In the genomic region with DNA sequence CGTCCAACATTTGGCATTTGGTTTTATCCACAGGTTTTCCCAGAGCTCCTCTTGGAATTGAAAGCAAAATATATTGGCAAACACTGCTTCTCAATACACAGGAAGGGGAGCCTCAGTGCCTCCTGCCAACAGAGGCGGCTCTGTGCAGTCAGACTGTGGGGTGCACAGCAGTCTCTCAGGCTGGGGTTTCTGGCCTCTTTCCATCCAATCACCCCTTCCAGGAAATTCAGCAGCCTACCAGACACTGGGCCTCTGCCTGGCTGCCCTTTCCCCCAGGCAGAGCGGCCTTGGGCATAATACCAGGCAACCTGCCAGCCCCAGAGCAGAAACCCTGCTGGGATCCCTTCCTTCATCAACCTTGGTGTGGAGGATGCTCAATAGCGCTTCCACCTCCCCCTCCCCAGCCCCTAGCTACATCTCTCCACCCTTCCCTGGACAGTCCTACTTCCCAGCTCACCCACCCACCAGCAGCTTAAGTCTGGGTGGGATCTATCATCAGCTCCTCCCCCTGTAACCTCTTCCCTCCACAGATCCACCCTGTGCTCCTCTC, we compare ENCODE assay signal across 1 cellular context.
TF ChIP-seq lines count a peak whose summit lies in the region.

No MANE protein-coding gene starts in this region.

TF ChIP-seq in HepG2, 621 proteins besides CTCF, POLR2A, EP300 and RAD21:
- TF ChIP-seq REXO4 (CRISPR knock-in tag; IDR thresholded peaks at IDR 0.05; ENCODE audit: borderline replicate concordance) (no peak), ZBTB8A (CRISPR knock-in tag; IDR thresholded peaks at IDR 0.05; ENCODE audit: borderline replicate concordance, low read depth) (no peak), KLF12 (CRISPR knock-in tag; IDR thresholded peaks at IDR 0.05; ENCODE audit: borderline replicate concordance) (no peak), NR2F1 (CRISPR knock-in tag; IDR thresholded peaks at IDR 0.05) (no peak), RBM22 (optimal IDR thresholded peaks at IDR 0.05; ENCODE audit: low read length) (peak; percentile 23)
- TF ChIP-seq, protein P1, sequence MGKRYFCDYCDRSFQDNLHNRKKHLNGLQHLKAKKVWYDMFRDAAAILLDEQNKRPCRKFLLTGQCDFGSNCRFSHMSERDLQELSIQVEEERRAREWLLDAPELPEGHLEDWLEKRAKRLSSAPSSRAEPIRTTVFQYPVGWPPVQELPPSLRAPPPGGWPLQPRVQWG (CRISPR knock-in tag; IDR thresholded peaks at IDR 0.05; ENCODE audit: borderline replicate concordance, low read depth), result no peak
